9 cellular contexts compared by ENCODE assay signal in the genomic region with DNA sequence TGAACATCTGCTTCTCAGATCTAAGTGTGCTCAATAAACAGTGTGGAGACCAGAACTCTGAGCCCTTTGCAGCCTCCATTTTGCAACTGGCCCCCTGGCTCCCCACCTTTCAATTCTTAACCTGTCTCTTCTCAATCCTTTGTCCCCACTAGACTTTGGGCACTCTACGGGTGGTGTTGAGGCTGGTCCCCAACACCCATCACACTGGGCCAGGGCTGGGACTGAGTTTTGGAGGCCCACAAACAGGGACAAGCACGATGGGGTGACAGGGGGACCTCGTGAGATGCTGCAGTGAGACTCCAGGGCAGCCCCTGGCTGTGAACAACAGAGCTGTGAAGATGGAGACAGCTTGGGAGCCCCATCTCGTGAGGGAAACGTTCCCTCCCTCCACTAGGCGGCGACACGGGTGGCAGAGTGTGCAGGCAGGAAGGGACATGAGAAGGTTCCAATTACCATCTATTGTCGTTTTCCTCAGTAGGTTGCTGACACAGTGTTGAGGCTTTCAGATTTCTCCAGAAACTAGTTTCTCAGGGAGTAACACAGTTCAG. TPM values are rescaled to one million over a fixed set of nuclear protein-coding genes. Genes with fewer than 3 reads are reported as not detected.
DNase-seq lines count a peak whose midpoint lies in the region; ATAC-seq and TF ChIP-seq lines count a peak whose summit lies in the region.
"Had no signal": no experiment of that assay in that cellular context is flagged by ENCODE, and none has a peak within 500 bp of the region (broad histone marks: within the 10 kb centered on the region; RNA-seq: fewer than 3 reads in every experiment).

No MANE protein-coding gene starts in this region.

- 45% methylated on average over 4 of the region's 9 CpGs; no CpG with 5 or more reads in 1 of the 2 donors for WGBS in esophagus squamous epithelium, 2 donors
- 63 to 72% (median 72%) methylated on average over 9 of the region's 9 CpGs for WGBS in psoas muscle, 3 donors

- H3K9me3 Mint-ChIP-seq in activated CD8-positive, alpha-beta T cell treated with anti-CD3 and anti-CD28 coated beads, Interleukin-2, amount 10 ng/mL, durations not matched to agents 7 days and 5 days (ENCODE audit: insufficient read depth), result no peaks in the 10 kb centered on the region

- H3K4me3 Mint-ChIP-seq in activated CD8-positive, alpha-beta T cell treated with anti-CD3 and anti-CD28 coated beads, Interleukin-2, amount 10 ng/mL, durations not matched to agents 7 days and 5 days, result peak overlapping the region; percentile 28

- peak overlapping the region; percentile 38 for H3K4me3 ChIP-seq in MG63
- peak overlapping the region in 2 of 4 donors; percentile 46 to 72 for H3K4me3 ChIP-seq in esophagus squamous epithelium
- peak overlapping the region; percentile 64 for H3K4me3 ChIP-seq in psoas muscle

- intact Hi-C loops in esophagus squamous epithelium (cut with DNase I), result no loop called here
- intact Hi-C loops in psoas muscle (cut with DNase I), result no loop called here

- H3K4me1 ChIP-seq in esophagus squamous epithelium (peaks cover 21 to 46% (median 31%) of the 10 kb centered on the region in 3 donors), psoas muscle (peaks cover 32% of the 10 kb centered on the region)

- H3K36me3 ChIP-seq in MG63 (peaks cover 49% of the 10 kb centered on the region), esophagus squamous epithelium (peaks cover 0 to 43% (median 4%) of the 10 kb centered on the region in 3 donors), psoas muscle (ENCODE audit: insufficient read depth in 1 of 2, low read depth in 1 of 2) (peaks cover 0 to 12% of the 10 kb centered on the region in 2 donors)
- H3K36me3 ChIP-seq: thyroid gland had no signal

- H3K27ac Mint-ChIP-seq in activated CD8-positive, alpha-beta T cell treated with anti-CD3 and anti-CD28 coated beads, Interleukin-2, amount 10 ng/mL, durations not matched to agents 7 days and 5 days, result peak overlapping the region; percentile 52

- peaks cover 38% of the 10 kb centered on the region for H3K4me1 Mint-ChIP-seq in activated CD8-positive, alpha-beta T cell treated with anti-CD3 and anti-CD28 coated beads, Interleukin-2, amount 10 ng/mL, durations not matched to agents 7 days and 5 days (ENCODE audit: low read depth)

- H3K27me3 Mint-ChIP-seq in activated CD8-positive, alpha-beta T cell treated with anti-CD3 and anti-CD28 coated beads, Interleukin-2, amount 10 ng/mL, durations not matched to agents 7 days and 5 days (ENCODE audit: low read depth), result no peaks in the 10 kb centered on the region

- TF ChIP-seq POLR2A in esophagus squamous epithelium (IDR thresholded peaks at IDR 0.05), result no peak

- peak; percentile 75 for DNase-seq in GM03348 (ENCODE audit: low spot score)
- DNase-seq in MG63, result peak; percentile 58
- DNase-seq in activated CD8-positive, alpha-beta T cell treated with anti-CD3 and anti-CD28 coated beads, Interleukin-2, amount 10 ng/mL, durations not matched to agents 7 days and 5 days, result peak; percentile 80
- no peak for DNase-seq in esophagus squamous epithelium (lab: John Stamatoyannopoulos, UW)
- peak; percentile 40 to 59 for DNase-seq in psoas muscle

- no peaks in the 10 kb centered on the region for H3K27me3 ChIP-seq in MG63
- H3K27me3 ChIP-seq in esophagus squamous epithelium, result no peaks in the 10 kb centered on the region
- H3K27me3 ChIP-seq in psoas muscle (ENCODE audit: insufficient read depth in 3 of 3, low read length in 2 of 3), result no peaks in the 10 kb centered on the region
- H3K27me3 ChIP-seq: thyroid gland had no signal

- CTCF ChIA-PET in activated CD8-positive, alpha-beta T cell treated with anti-CD3 and anti-CD28 coated beads, Interleukin-2, amount 10 ng/mL, durations not matched to agents 7 days and 5 days (lab: Charles Lee), result interaction anchor here (1.0 to 4.1 kb wide), 6 partner anchors 10 to 296 kb away, joined by 3 to 23 read pairs (median 10); partner anchors contain the start of gene CAPN10

- POLR2A ChIA-PET in activated CD8-positive, alpha-beta T cell treated with anti-CD3 and anti-CD28 coated beads, Interleukin-2, amount 10 ng/mL, durations not matched to agents 7 days and 5 days (lab: Charles Lee), result interaction anchor here (0.7 to 1.0 kb wide), 2 partner anchors 9 to 25 kb away, joined by 4 read pairs; no protein-coding TSS in a partner anchor

- H3K27ac ChIP-seq in esophagus squamous epithelium, result no peak overlapping the region
- no peak overlapping the region for H3K27ac ChIP-seq in psoas muscle
- H3K27ac ChIP-seq: thyroid gland had no signal

- H3K9me3 ChIP-seq in MG63 (no peaks in the 10 kb centered on the region; the same call in 1 of the 2 replicates), esophagus squamous epithelium (no peaks in the 10 kb centered on the region), psoas muscle (no peaks in the 10 kb centered on the region)
- H3K9me3 ChIP-seq: thyroid gland had no signal

- TF ChIP-seq CTCF in esophagus squamous epithelium (IDR thresholded peaks at IDR 0.05), result peak in 5 of 6 experiments; percentile 29 to 64 (median 47)
- TF ChIP-seq CTCF in psoas muscle (IDR thresholded peaks at IDR 0.05), result no peak

- ATAC-seq in activated CD8-positive, alpha-beta T cell treated with anti-CD3 and anti-CD28 coated beads, Interleukin-2, amount 10 ng/mL, durations not matched to agents 7 days and 5 days, result no peak
- no peak for ATAC-seq in psoas muscle
- no peak for ATAC-seq in GM21529 (IDR thresholded peaks at IDR 0.05; ENCODE audit: unreplicated experiment)
- ATAC-seq in GM18502 (IDR thresholded peaks at IDR 0.05; ENCODE audit: poor library complexity, unreplicated experiment), result no peak
- no peak for ATAC-seq in HG03342 (IDR thresholded peaks at IDR 0.05; ENCODE audit: unreplicated experiment)

- peaks cover 57% of the 10 kb centered on the region for H3K36me3 Mint-ChIP-seq in activated CD8-positive, alpha-beta T cell treated with anti-CD3 and anti-CD28 coated beads, Interleukin-2, amount 10 ng/mL, durations not matched to agents 7 days and 5 days (ENCODE audit: low read depth)

RNA-seq across cellular contexts. Expression of gene ANKMY1, which starts 1.2 kb away (rescaled TPM):
- total RNA-seq in MG63 (2014; rRNA removed; shearing (Covaris generic); ENCODE audit: low replicate concordance), result 10.2 and 23.8 TPM in 2 replicates
- 10 to 100 TPM; 27.9 to 33.3 TPM for total RNA-seq in activated CD8-positive, alpha-beta T cell treated with anti-CD3 and anti-CD28 coated beads, Interleukin-2, amount 10 ng/mL, durations not matched to agents 7 days and 5 days
- total RNA-seq in esophagus squamous epithelium (10 to 100 TPM in 3 of 4 donors, 1 to 10 TPM in 1; 8.2 to 23.8 (median 17.1) TPM), psoas muscle (1 to 10 TPM; 3.0 to 5.8 (median 4.6) TPM)
- polyA plus RNA-seq in psoas muscle, result 1 to 10 TPM; 1.4 to 2.5 (median 2.4) TPM

RNA-seq across cellular contexts. Expression of gene DUSP28, which starts 3.5 kb away (rescaled TPM):
- 6.3 and 7.3 TPM in 2 replicates for total RNA-seq in MG63 (2014; rRNA removed; shearing (Covaris generic); ENCODE audit: low replicate concordance)
- 1 to 10 TPM; 6.8 to 8.1 TPM for total RNA-seq in activated CD8-positive, alpha-beta T cell treated with anti-CD3 and anti-CD28 coated beads, Interleukin-2, amount 10 ng/mL, durations not matched to agents 7 days and 5 days
- total RNA-seq in esophagus squamous epithelium, result 10 to 100 TPM in 1 of 4 donors, 1 to 10 TPM in 3; 2.0 to 10.5 (median 5.3) TPM
- 10 to 100 TPM; 10.4 to 12.9 (median 12.7) TPM for total RNA-seq in psoas muscle
- 10 to 100 TPM in 1 of 3 donors, 1 to 10 TPM in 2; 6.6 to 18.1 (median 9.5) TPM for polyA plus RNA-seq in psoas muscle

RNA-seq across cellular contexts. Expression of gene RNPEPL1, which starts 11.7 kb away (rescaled TPM):
- 13.6 and 13.9 TPM in 2 replicates for total RNA-seq in MG63 (2014; rRNA removed; shearing (Covaris generic); ENCODE audit: low replicate concordance)
- 100 to 1,000 TPM; 110 to 113 TPM for total RNA-seq in activated CD8-positive, alpha-beta T cell treated with anti-CD3 and anti-CD28 coated beads, Interleukin-2, amount 10 ng/mL, durations not matched to agents 7 days and 5 days
- total RNA-seq in esophagus squamous epithelium (10 to 100 TPM; 41.9 to 96.5 (median 48.1) TPM), psoas muscle (10 to 100 TPM; 48.8 to 70.4 (median 59.0) TPM)
- 10 to 100 TPM; 59.2 to 79.6 (median 71.9) TPM for polyA plus RNA-seq in psoas muscle

RNA-seq across cellular contexts. Expression of gene CAPN10, which starts 29.9 kb away (rescaled TPM):
- 12.5 and 18.4 TPM in 2 replicates for total RNA-seq in MG63 (2014; rRNA removed; shearing (Covaris generic); ENCODE audit: low replicate concordance)
- 10 to 100 TPM; 53.0 to 61.2 TPM for total RNA-seq in activated CD8-positive, alpha-beta T cell treated with anti-CD3 and anti-CD28 coated beads, Interleukin-2, amount 10 ng/mL, durations not matched to agents 7 days and 5 days
- total RNA-seq in esophagus squamous epithelium (10 to 100 TPM in 3 of 4 donors, 1 to 10 TPM in 1; 9.9 to 23.3 (median 13.7) TPM), psoas muscle (1 to 10 TPM; 5.0 to 9.9 (median 7.6) TPM)
- 10 to 100 TPM in 2 of 3 donors, 1 to 10 TPM in 1; 8.9 to 15.0 (median 13.1) TPM for polyA plus RNA-seq in psoas muscle
